In genomic region chr22:33512961-33513360, GRCh38 we compare ENCODE assay signal across 21 cellular contexts.
DNase-seq lines count a peak whose midpoint lies in the region; ATAC-seq and TF ChIP-seq lines count a peak whose summit lies in the region.
"Had no signal": no experiment of that assay in that cellular context is flagged by ENCODE, and none has a peak within 500 bp of the region (broad histone marks: within the 10 kb centered on the region; RNA-seq: fewer than 3 reads in every experiment).

No MANE protein-coding gene starts in this region.

- H3K4me3 ChIP-seq in AG10803 (ENCODE audit: low read length): no peak overlapping the region
- H3K4me3 ChIP-seq in endodermal cell (ENCODE audit: low read length): no peak overlapping the region
- no peak overlapping the region for H3K4me3 ChIP-seq in PC-9
- H3K4me3 ChIP-seq: SJSA1 had no signal

- H2AFZ ChIP-seq in PC-9: no peak overlapping the region

- 69 to 81% methylated on average over 3 to 4 of the region's 4 CpGs for WGBS in endodermal cell (ENCODE audit: insufficient coverage in 1 of 2, insufficient read length in 1 of 2), 2 experiments

- TF ChIP-seq CTCF in AG10803 (conservative IDR thresholded peaks at IDR 0.05; ENCODE audit: low read length) (no peak), endodermal cell (conservative IDR thresholded peaks at IDR 0.05) (no peak), PC-9 (conservative IDR thresholded peaks at IDR 0.05) (no peak), glutamatergic neuron (IDR thresholded peaks at IDR 0.05; ENCODE audit: partially characterized antibody, unreplicated experiment) (no peak)

- DNase-seq in AG10803 (ENCODE audit: low read depth) (peak; percentile 44), endodermal cell (no peak), kidney glomerular epithelial cell (lab: John Stamatoyannopoulos, UW) (peak; percentile 51), renal cortical epithelial cell (ENCODE audit: low read depth) (peak; percentile 76), Right ventricle myocardium inferior (ENCODE audit: missing footprints) (no peak), PC-9 (no peak), glutamatergic neuron (no peak)
- DNase-seq: 8988T; CD8-positive, alpha-beta memory T cell; GDM1; Karpas-422; MV-4-11; NCI-H1105 treated with DMSO at 0.1 percent for 48 hours; NCI-H2029 treated with DMSO at 0.1 percent for 48 hours; NCI-H226; NCI-H510A treated with DMSO at 0.1 percent for 48 hours; NCI-H748 treated with DMSO at 0.1 percent for 48 hours; NK-92 treated with Interleukin-12 subunit alpha and Interleukin-12 subunit beta, amount 100 ng/mL, for 24 hours had no signal

- H3K27me3 ChIP-seq in endodermal cell (ENCODE audit: control insufficient read depth, insufficient read depth, low read length, poor library complexity, severe bottlenecking): no peaks in the 10 kb centered on the region
- no peaks in the 10 kb centered on the region for H3K27me3 ChIP-seq in PC-9 (ENCODE audit: insufficient read depth, low read depth)
- H3K27me3 ChIP-seq: SJSA1 had no signal

- H3K4me1 ChIP-seq in endodermal cell (ENCODE audit: control insufficient read depth, insufficient read depth, low read length): no peaks in the 10 kb centered on the region
- H3K4me1 ChIP-seq in PC-9 (replicated peaks; ENCODE audit: insufficient read depth): no peaks in the 10 kb centered on the region
- H3K4me1 ChIP-seq: SJSA1 had no signal

- H3K4me3 Mint-ChIP-seq in endodermal cell (no peak overlapping the region), glutamatergic neuron (ENCODE audit: unreplicated experiment) (no peak overlapping the region)
- H3K4me3 Mint-ChIP-seq: CD8-positive, alpha-beta memory T cell had no signal

- no peak overlapping the region for H3K9ac ChIP-seq in endodermal cell (ENCODE audit: extremely low read depth, low read length, poor library complexity, severe bottlenecking)

- no peaks in the 10 kb centered on the region for H3F3A ChIP-seq in PC-9 (ENCODE audit: insufficient read depth, low read depth)

- no peak overlapping the region for H3K4me2 ChIP-seq in PC-9

- H3K9me3 Mint-ChIP-seq in endodermal cell: no peaks in the 10 kb centered on the region
- H3K9me3 Mint-ChIP-seq in glutamatergic neuron (ENCODE audit: unreplicated experiment): peaks cover 4% of the 10 kb centered on the region

- ATAC-seq in Right ventricle myocardium inferior: no peak
- ATAC-seq: Panc1 had no signal

- H3K27ac ChIP-seq in endodermal cell (ENCODE audit: low read depth, low read length) (peak overlapping the region; percentile 42), PC-9 (no peak overlapping the region)
- H3K27ac ChIP-seq: C4-2B, SJSA1 had no signal

- H4K20me1 ChIP-seq in PC-9 (ENCODE audit: insufficient read depth): no peaks in the 10 kb centered on the region

- BruUV-seq in PC-9 (replicated peaks; lab: Mats Ljungman, UMichigan): no TSS peak

- H3K27ac Mint-ChIP-seq in endodermal cell (peak overlapping the region; percentile 32), glutamatergic neuron (ENCODE audit: unreplicated experiment) (no peak overlapping the region)

- H3K9me2 ChIP-seq in PC-9 (ENCODE audit: insufficient read depth): no peaks in the 10 kb centered on the region

- no peaks in the 10 kb centered on the region for H3K9me3 ChIP-seq in endodermal cell (ENCODE audit: control insufficient read depth, low read length)
- H3K9me3 ChIP-seq in PC-9 (ENCODE audit: insufficient read depth, low read depth): no peaks in the 10 kb centered on the region
- H3K9me3 ChIP-seq: SJSA1 had no signal

- no peaks in the 10 kb centered on the region for H3K36me3 Mint-ChIP-seq in endodermal cell (ENCODE audit: low read depth)
- H3K36me3 Mint-ChIP-seq in glutamatergic neuron (ENCODE audit: unreplicated experiment): no peaks in the 10 kb centered on the region
- H3K36me3 Mint-ChIP-seq: CD8-positive, alpha-beta memory T cell had no signal

- intact Hi-C loops in Right ventricle myocardium inferior (cut with DNase I): no loop called here
- intact Hi-C loops in PC-9 (cut with micrococcal nuclease; ENCODE audit: unreplicated experiment): no loop called here

- POLR2A ChIA-PET in PC-9 (lab: Charles Lee; ENCODE audit: unreplicated experiment): no interaction called here

- H3K36me3 ChIP-seq in endodermal cell (ENCODE audit: control insufficient read depth, insufficient read depth, low read length) (no peaks in the 10 kb centered on the region), PC-9 (ENCODE audit: low read depth) (no peaks in the 10 kb centered on the region)
- H3K36me3 ChIP-seq: SJSA1 had no signal

- H3K27me3 Mint-ChIP-seq in endodermal cell (ENCODE audit: insufficient read depth) (peaks cover 15% of the 10 kb centered on the region), glutamatergic neuron (ENCODE audit: unreplicated experiment) (peaks cover 4% of the 10 kb centered on the region)
- H3K27me3 Mint-ChIP-seq: CD8-positive, alpha-beta memory T cell had no signal

- CTCF ChIA-PET in PC-9 (lab: Charles Lee): no interaction called here

- no peaks in the 10 kb centered on the region for H3K79me2 ChIP-seq in PC-9 (ENCODE audit: low read depth)

- H3K4me1 Mint-ChIP-seq in endodermal cell (peaks cover 16% of the 10 kb centered on the region), glutamatergic neuron (ENCODE audit: low read depth, unreplicated experiment) (peaks cover 11% of the 10 kb centered on the region)
- H3K4me1 Mint-ChIP-seq: CD8-positive, alpha-beta memory T cell had no signal

Comparison
In these comparisons a context has a peak if more than half of its experiments do, and no peak if none do; other contexts are left out.
1. DNase-seq: peak in AG10803 (single experiment), kidney glomerular epithelial cell (single experiment) and renal cortical epithelial cell (single experiment); none in endodermal cell (single experiment), Right ventricle myocardium inferior (single experiment), PC-9 (0 of 2) and glutamatergic neuron (single experiment).